Comparison of ENCODE assay signal across 1 cellular context in genomic region chr6:127634178-127634577, GRCh38.
TF ChIP-seq lines count a peak whose summit lies in the region.

No MANE protein-coding gene starts in this region.

TF ChIP-seq in HepG2, 621 proteins besides CTCF, POLR2A, EP300 and RAD21 (continued from another document):
- TF ChIP-seq HMGXB3 (CRISPR knock-in tag; IDR thresholded peaks at IDR 0.05; ENCODE audit: borderline replicate concordance): no peak
